10 cellular contexts compared by ENCODE assay signal in the genomic region with DNA sequence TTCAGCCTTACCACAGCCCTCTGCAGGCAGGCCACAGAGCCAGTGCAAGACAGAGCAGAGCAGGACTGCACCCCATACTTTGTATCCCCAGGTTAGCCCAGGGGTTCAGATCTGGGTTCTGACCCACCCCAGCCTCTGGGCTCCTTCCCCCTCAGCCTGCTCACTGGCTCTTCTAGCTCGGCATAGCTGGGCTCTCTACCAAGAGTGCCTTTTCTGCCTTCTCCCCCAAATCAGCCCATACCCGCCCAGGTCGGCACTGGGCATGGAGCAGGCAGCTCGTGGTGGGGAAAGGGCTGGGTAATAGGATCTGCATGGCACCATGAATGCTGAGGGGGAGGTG. TPM values are rescaled to one million over a fixed set of nuclear protein-coding genes. Genes with fewer than 3 reads are reported as not detected.
DNase-seq lines count a peak whose midpoint lies in the region; ATAC-seq and TF ChIP-seq lines count a peak whose summit lies in the region.
"Had no signal": no experiment of that assay in that cellular context is flagged by ENCODE, and none has a peak within 500 bp of the region (broad histone marks: within the 10 kb centered on the region; RNA-seq: fewer than 3 reads in every experiment).

No MANE protein-coding gene starts in this region.

- no peak for TF ChIP-seq POLR2A in upper lobe of left lung (IDR thresholded peaks at IDR 0.05)

- H3K4me3 ChIP-seq in muscle layer of colon (ENCODE audit: low read depth in 1 of 2, low read length in 2 of 2), result no peak overlapping the region
- H3K4me3 ChIP-seq in upper lobe of left lung, result no peak overlapping the region

- H3K9me3 Mint-ChIP-seq in activated naive CD4-positive, alpha-beta T cell treated with anti-CD3 and anti-CD28 coated beads, Interleukin-2, amount 10 ng/mL, durations not matched to agents 7 days and 5 days, result no peaks in the 10 kb centered on the region
- H3K9me3 Mint-ChIP-seq in activated naive CD4-positive, alpha-beta T cell treated with anti-CD3 and anti-CD28 coated beads, Interleukin-2, amount 50 U/mL, for 72 hours, result no peaks in the 10 kb centered on the region

- TF ChIP-seq EP300 in upper lobe of left lung (IDR thresholded peaks at IDR 0.05), result no peak

- no peak for ATAC-seq in activated naive CD4-positive, alpha-beta T cell treated with anti-CD3 and anti-CD28 coated beads, Interleukin-2, amount 50 U/mL, for 72 hours
- ATAC-seq in upper lobe of left lung (ENCODE audit: low FRiP score in 2 of 2) (no peak), HG02798 (IDR thresholded peaks at IDR 0.05; ENCODE audit: poor library complexity, unreplicated experiment) (no peak)
- ATAC-seq: HCT116 had no signal

- H3K36me3 Mint-ChIP-seq in activated naive CD4-positive, alpha-beta T cell treated with anti-CD3 and anti-CD28 coated beads, Interleukin-2, amount 10 ng/mL, durations not matched to agents 7 days and 5 days, result peaks cover 2% of the 10 kb centered on the region
- no peaks in the 10 kb centered on the region for H3K36me3 Mint-ChIP-seq in activated naive CD4-positive, alpha-beta T cell treated with anti-CD3 and anti-CD28 coated beads, Interleukin-2, amount 50 U/mL, for 72 hours

- H3K36me3 ChIP-seq in muscle layer of colon (ENCODE audit: insufficient read depth, low read length) (no peaks in the 10 kb centered on the region), upper lobe of left lung (no peaks in the 10 kb centered on the region)

- peak overlapping the region; percentile 58 for H3K27ac ChIP-seq in muscle layer of colon (ENCODE audit: low read depth, low read length)
- peak overlapping the region; percentile 73 to 87 (median 86) for H3K27ac ChIP-seq in upper lobe of left lung

- H3K9me3 ChIP-seq in muscle layer of colon (ENCODE audit: low read length) (no peaks in the 10 kb centered on the region), upper lobe of left lung (no peaks in the 10 kb centered on the region)

- H3K27me3 ChIP-seq in muscle layer of colon (ENCODE audit: control insufficient read depth in 1 of 2, insufficient read depth in 2 of 2, low read length in 2 of 2) (no peaks in the 10 kb centered on the region), upper lobe of left lung (no peaks in the 10 kb centered on the region)

- H3K4me1 Mint-ChIP-seq in activated naive CD4-positive, alpha-beta T cell treated with anti-CD3 and anti-CD28 coated beads, Interleukin-2, amount 10 ng/mL, durations not matched to agents 7 days and 5 days, result peaks cover 72% of the 10 kb centered on the region

- peak overlapping the region; percentile 82 for H3K27ac Mint-ChIP-seq in activated naive CD4-positive, alpha-beta T cell treated with anti-CD3 and anti-CD28 coated beads, Interleukin-2, amount 10 ng/mL, durations not matched to agents 7 days and 5 days
- peak overlapping the region; percentile 54 to 72 for H3K27ac Mint-ChIP-seq in activated naive CD4-positive, alpha-beta T cell treated with anti-CD3 and anti-CD28 coated beads, Interleukin-2, amount 50 U/mL, for 72 hours

- CTCF ChIA-PET in activated naive CD4-positive, alpha-beta T cell treated with anti-CD3 and anti-CD28 coated beads, Interleukin-2, amount 10 ng/mL, durations not matched to agents 7 days and 5 days (lab: Charles Lee), result interaction anchor here (0.8 to 1.8 kb wide), 10 partner anchors 9 to 276 kb away, joined by 3 to 14 read pairs (median 4); no protein-coding TSS in a partner anchor

- H3K27me3 Mint-ChIP-seq in activated naive CD4-positive, alpha-beta T cell treated with anti-CD3 and anti-CD28 coated beads, Interleukin-2, amount 10 ng/mL, durations not matched to agents 7 days and 5 days, result no peaks in the 10 kb centered on the region

- 62 to 70% methylated on average over 4 of the region's 4 CpGs for whole genome bisulfite sequencing in upper lobe of left lung, 2 donors

- H3K4me1 ChIP-seq in muscle layer of colon (ENCODE audit: insufficient read depth, low read length) (no peaks in the 10 kb centered on the region), upper lobe of left lung (peaks cover 27 to 97% (median 84%) of the 10 kb centered on the region in 4 donors)

- DNase-seq in activated naive CD4-positive, alpha-beta T cell treated with anti-CD3 and anti-CD28 coated beads, Interleukin-2, amount 10 ng/mL, durations not matched to agents 7 days and 5 days, result no peak
- no peak for DNase-seq in activated naive CD4-positive, alpha-beta T cell treated with anti-CD3 and anti-CD28 coated beads, Interleukin-2, amount 50 U/mL, for 16 hours
- no peak for DNase-seq in activated naive CD4-positive, alpha-beta T cell treated with anti-CD3 and anti-CD28 coated beads, Interleukin-2, amount 50 U/mL, for 72 hours (ENCODE audit: low spot score in 2 of 2)
- DNase-seq in upper lobe of left lung (no peak), cerebellar nuclear complex (lab: John Stamatoyannopoulos, UW) (no peak), RKO (ENCODE audit: low spot score) (no peak)
- DNase-seq: amniotic stem cell had no signal

- H3K4me3 Mint-ChIP-seq in activated naive CD4-positive, alpha-beta T cell treated with anti-CD3 and anti-CD28 coated beads, Interleukin-2, amount 10 ng/mL, durations not matched to agents 7 days and 5 days, result no peak overlapping the region

- H3K9ac ChIP-seq in muscle layer of colon (ENCODE audit: low read length), result no peak overlapping the region

- TF ChIP-seq CTCF in upper lobe of left lung (IDR thresholded peaks at IDR 0.05), result no peak

RNA-seq across cellular contexts. Expression of gene RELT, which starts 8.3 kb away (rescaled TPM):
- 10 to 100 TPM; 23.2 to 28.2 TPM for total RNA-seq in activated naive CD4-positive, alpha-beta T cell treated with anti-CD3 and anti-CD28 coated beads, Interleukin-2, amount 50 U/mL, for 72 hours
- 10 to 100 TPM in 5 of 6 donors, 1 to 10 TPM in 1; 4.9 to 27.0 (median 19.2) TPM for total RNA-seq in upper lobe of left lung
